ENCODE assay signal across 20 cellular contexts in the genomic region with DNA sequence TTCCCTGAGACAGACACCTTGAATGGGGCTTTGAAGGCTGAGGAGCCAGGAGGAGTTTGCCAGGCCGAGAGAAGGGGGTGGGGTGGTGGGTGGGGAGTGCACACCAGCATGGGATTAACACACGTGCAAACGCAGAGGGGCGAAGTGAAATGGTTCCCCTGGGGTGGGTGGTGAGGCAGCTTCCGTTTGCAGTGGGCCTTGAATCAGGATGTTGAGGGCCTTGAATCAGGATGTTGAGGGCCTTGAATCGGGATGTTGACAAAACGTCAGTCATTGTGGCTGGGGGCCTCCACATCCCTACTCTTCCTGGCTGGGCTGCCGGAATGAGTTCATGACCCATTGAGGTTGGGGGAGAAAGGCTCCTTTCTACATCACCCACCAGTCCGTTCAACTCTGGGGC. TPM values are rescaled to one million over a fixed set of nuclear protein-coding genes. Genes with fewer than 3 reads are reported as not detected.
DNase-seq lines count a peak whose midpoint lies in the region; ATAC-seq and TF ChIP-seq lines count a peak whose summit lies in the region.
"Had no signal": no experiment of that assay in that cellular context is flagged by ENCODE, and none has a peak within 500 bp of the region (broad histone marks: within the 10 kb centered on the region; RNA-seq: fewer than 3 reads in every experiment).

No MANE protein-coding gene starts in this region.

- H3K36me3 ChIP-seq in CD4-positive, alpha-beta memory T cell (ENCODE audit: insufficient read depth, low read length): peaks cover 33% of the 10 kb centered on the region
- H3K36me3 ChIP-seq in MM.1S (replicated peaks; ENCODE audit: insufficient read depth, low read length): peaks cover 22% of the 10 kb centered on the region
- peaks cover 5 to 62% (median 14%) of the 10 kb centered on the region in 3 experiments for H3K36me3 ChIP-seq in naive thymus-derived CD4-positive, alpha-beta T cell (ENCODE audit: control insufficient read depth in 2 of 3, insufficient read depth in 3 of 3, low read length in 3 of 3)

- TF ChIP-seq CTCF in MM.1S (IDR thresholded peaks at IDR 0.05; ENCODE audit: low read length): no peak

- H3K9ac ChIP-seq in MM.1S (ENCODE audit: low read length): no peak overlapping the region
- H3K9ac ChIP-seq: parathyroid adenoma had no signal

- H3K4me2 ChIP-seq in MM.1S (ENCODE audit: low read depth, low read length): peak overlapping the region; percentile 59; the same call in 1 of the 2 replicates
- H3K4me2 ChIP-seq: PC-9 had no signal

- H3K4me1 ChIP-seq in CD4-positive, alpha-beta memory T cell (ENCODE audit: insufficient read depth, low read length): peaks cover 99% of the 10 kb centered on the region
- H3K4me1 ChIP-seq in MM.1S (ENCODE audit: low read length): peaks cover 83% of the 10 kb centered on the region
- H3K4me1 ChIP-seq in naive thymus-derived CD4-positive, alpha-beta T cell (ENCODE audit: control insufficient read depth in 2 of 2, insufficient read depth in 2 of 2, low read length in 2 of 2): peaks cover 74 to 84% of the 10 kb centered on the region in 2 donors
- H3K4me1 ChIP-seq: parathyroid adenoma had no signal

- H4K20me1 ChIP-seq in MM.1S (ENCODE audit: insufficient read depth, low read length): no peaks in the 10 kb centered on the region

- no peaks in the 10 kb centered on the region for H3K27me3 Mint-ChIP-seq in CD4-positive, alpha-beta memory T cell
- no peaks in the 10 kb centered on the region for H3K27me3 Mint-ChIP-seq in central memory CD8-positive, alpha-beta T cell
- H3K27me3 Mint-ChIP-seq in naive thymus-derived CD4-positive, alpha-beta T cell: no peaks in the 10 kb centered on the region
- H3K27me3 Mint-ChIP-seq: activated CD4-positive, alpha-beta T cell treated with anti-CD3 and anti-CD28 coated beads, Interleukin-2, amount 10 ng/mL, durations not matched to agents 24 days and 14 days had no signal

- H3K9me2 ChIP-seq in MM.1S (replicated peaks; ENCODE audit: insufficient read depth, low read length): no peaks in the 10 kb centered on the region

- H3K4me3 Mint-ChIP-seq in CD4-positive, alpha-beta memory T cell: peak overlapping the region in 7 of 8 donors; percentile 2 to 98 (median 43)
- H3K4me3 Mint-ChIP-seq in central memory CD8-positive, alpha-beta T cell: no peak overlapping the region
- H3K4me3 Mint-ChIP-seq in naive thymus-derived CD4-positive, alpha-beta T cell: peak overlapping the region in 9 of 10 donors; percentile 17 to 99 (median 70)
- H3K4me3 Mint-ChIP-seq: activated CD4-positive, alpha-beta T cell treated with anti-CD3 and anti-CD28 coated beads, Interleukin-2, amount 10 ng/mL, durations not matched to agents 24 days and 14 days; activated T-cell treated with anti-CD3 and anti-CD28 coated beads, Interleukin-2, amount 50 U/mL, for 4 hours had no signal

- H3F3A ChIP-seq in MM.1S (ENCODE audit: insufficient read depth, low read length): peaks cover 34% of the 10 kb centered on the region

- H3K27ac ChIP-seq in CD4-positive, alpha-beta memory T cell (ENCODE audit: low read depth, low read length): peak overlapping the region; percentile 66
- peak overlapping the region; percentile 90; the same call in 1 of the 2 replicates for H3K27ac ChIP-seq in MM.1S (ENCODE audit: low read length)
- peak overlapping the region; percentile 83 for H3K27ac ChIP-seq in naive thymus-derived CD4-positive, alpha-beta T cell (ENCODE audit: low read depth, low read length)
- H3K27ac ChIP-seq: parathyroid adenoma, PC-9, SK-N-MC, thoracic aorta had no signal

- H3K9me3 Mint-ChIP-seq in CD4-positive, alpha-beta memory T cell: no peaks in the 10 kb centered on the region
- H3K9me3 Mint-ChIP-seq in central memory CD8-positive, alpha-beta T cell: no peaks in the 10 kb centered on the region
- H3K9me3 Mint-ChIP-seq in naive thymus-derived CD4-positive, alpha-beta T cell: peaks cover 0 to 2% (median 0%) of the 10 kb centered on the region in 11 donors
- H3K9me3 Mint-ChIP-seq: activated CD4-positive, alpha-beta T cell treated with anti-CD3 and anti-CD28 coated beads, Interleukin-2, amount 10 ng/mL, durations not matched to agents 24 days and 14 days; activated T-cell treated with anti-CD3 and anti-CD28 coated beads, Interleukin-2, amount 50 U/mL, for 4 hours had no signal

- H3K27me3 ChIP-seq in CD4-positive, alpha-beta memory T cell (ENCODE audit: insufficient read depth, low read length): no peaks in the 10 kb centered on the region
- no peaks in the 10 kb centered on the region for H3K27me3 ChIP-seq in MM.1S (replicated peaks; ENCODE audit: insufficient read depth, low read length)
- no peaks in the 10 kb centered on the region for H3K27me3 ChIP-seq in naive thymus-derived CD4-positive, alpha-beta T cell (ENCODE audit: control insufficient read depth in 2 of 2, insufficient read depth in 2 of 2, low read length in 2 of 2)

- H3K79me2 ChIP-seq in MM.1S (ENCODE audit: low read length): peaks cover 81% of the 10 kb centered on the region
- H3K79me2 ChIP-seq: parathyroid adenoma had no signal

- intact Hi-C loops in CD4-positive, alpha-beta memory T cell (cut with micrococcal nuclease): loop anchor here (5.0 kb wide), 2 partner anchors 58 to 257 kb away; partner anchors contain the start of gene MTFR1L
- intact Hi-C loops in naive thymus-derived CD4-positive, alpha-beta T cell (cut with micrococcal nuclease): loop anchor here in 1 of 2 donors (5.0 to 10.0 kb wide), 4 partner anchors 313 to 1145 kb away; partner anchors contain the start of genes NIPAL3, RSRP1, SRRM1 and STPG1

- peaks cover 51 to 75% of the 10 kb centered on the region in 2 donors for H3K36me3 Mint-ChIP-seq in CD4-positive, alpha-beta memory T cell
- peaks cover 23% of the 10 kb centered on the region for H3K36me3 Mint-ChIP-seq in central memory CD8-positive, alpha-beta T cell (ENCODE audit: insufficient read depth)
- H3K36me3 Mint-ChIP-seq in naive thymus-derived CD4-positive, alpha-beta T cell: peaks cover 12 to 52% (median 37%) of the 10 kb centered on the region in 5 donors

- CTCF ChIA-PET in CD4-positive, alpha-beta memory T cell (lab: Charles Lee; ENCODE audit: partially characterized antibody): no interaction called here
- CTCF ChIA-PET in naive thymus-derived CD4-positive, alpha-beta T cell (lab: Charles Lee): interaction anchor here (1.2 kb wide), 1 partner anchor 9 kb away, joined by 3 read pairs; no protein-coding TSS in a partner anchor

- ATAC-seq in central memory CD8-positive, alpha-beta T cell (replicated peaks; ENCODE audit: extremely low read depth, poor library complexity, severe bottlenecking): no peak
- no peak for ATAC-seq in naive thymus-derived CD4-positive, alpha-beta T cell
- ATAC-seq in GM18511 (IDR thresholded peaks at IDR 0.05; ENCODE audit: unreplicated experiment) (no peak), HG02588 (IDR thresholded peaks at IDR 0.05; ENCODE audit: unreplicated experiment) (no peak)
- ATAC-seq: activated T-cell treated with anti-CD3 and anti-CD28 coated beads, Interleukin-2, amount 50 U/mL, for 4 hours; left ventricle myocardium superior had no signal

- no peak overlapping the region for H2AFZ ChIP-seq in MM.1S (ENCODE audit: low read length)
- H2AFZ ChIP-seq: parathyroid adenoma, PC-9 had no signal

- no peak overlapping the region for H3K4me3 ChIP-seq in CD4-positive, alpha-beta memory T cell (ENCODE audit: low read length in 2 of 2)
- H3K4me3 ChIP-seq in MM.1S (ENCODE audit: low read length): no peak overlapping the region
- H3K4me3 ChIP-seq in naive thymus-derived CD4-positive, alpha-beta T cell (ENCODE audit: low read length): no peak overlapping the region
- H3K4me3 ChIP-seq: PC-9, SK-N-MC, thoracic aorta had no signal

- H3K9me3 ChIP-seq in CD4-positive, alpha-beta memory T cell (ENCODE audit: control insufficient read depth in 1 of 2, low read length in 2 of 2): no peaks in the 10 kb centered on the region
- H3K9me3 ChIP-seq in MM.1S (replicated peaks; ENCODE audit: insufficient read depth, low read length): no peaks in the 10 kb centered on the region
- H3K9me3 ChIP-seq in naive thymus-derived CD4-positive, alpha-beta T cell (ENCODE audit: control insufficient read depth in 2 of 3, low read length in 3 of 3): no peaks in the 10 kb centered on the region
- H3K9me3 ChIP-seq: thoracic aorta had no signal

- no peak for DNase-seq in CD4-positive, alpha-beta memory T cell
- DNase-seq in MM.1S: no peak
- DNase-seq in central memory CD8-positive, alpha-beta T cell (ENCODE audit: low spot score in 2 of 2): no peak
- peak in 1 of 9 donors; percentile 28 for DNase-seq in naive thymus-derived CD4-positive, alpha-beta T cell
- no peak for DNase-seq in NCI-H2107 treated with DMSO at 0.1 percent for 48 hours (lab: John Stamatoyannopoulos, UW; ENCODE audit: unreplicated experiment)
- DNase-seq: activated CD4-positive, alpha-beta T cell treated with anti-CD3 and anti-CD28 coated beads, Interleukin-2, amount 10 ng/mL, durations not matched to agents 24 days and 14 days; activated T-cell treated with anti-CD3 and anti-CD28 coated beads, Interleukin-2, amount 50 U/mL, for 4 hours; amniotic stem cell; DMS53; erythroblast; Karpas-422; left ventricle myocardium superior; NCI-H2171 treated with DMSO at 0.1 percent for 48 hours; NCI-H774; PC-9 had no signal

- H3K4me1 Mint-ChIP-seq in CD4-positive, alpha-beta memory T cell: peaks cover 65 to 100% (median 83%) of the 10 kb centered on the region in 4 donors
- H3K4me1 Mint-ChIP-seq in central memory CD8-positive, alpha-beta T cell: peaks cover 68% of the 10 kb centered on the region
- H3K4me1 Mint-ChIP-seq in naive thymus-derived CD4-positive, alpha-beta T cell: peaks cover 56 to 89% (median 69%) of the 10 kb centered on the region in 7 donors

- H3K27ac Mint-ChIP-seq in CD4-positive, alpha-beta memory T cell: peak overlapping the region; percentile 75 to 98 (median 95)
- peak overlapping the region; percentile 49 for H3K27ac Mint-ChIP-seq in central memory CD8-positive, alpha-beta T cell (ENCODE audit: low read depth)
- peak overlapping the region in 8 of 9 donors; percentile 90 to 99 (median 98) for H3K27ac Mint-ChIP-seq in naive thymus-derived CD4-positive, alpha-beta T cell
- H3K27ac Mint-ChIP-seq: activated CD4-positive, alpha-beta T cell treated with anti-CD3 and anti-CD28 coated beads, Interleukin-2, amount 10 ng/mL, durations not matched to agents 24 days and 14 days had no signal

- POLR2A ChIA-PET in CD4-positive, alpha-beta memory T cell (lab: Charles Lee; ENCODE audit: partially characterized antibody): interaction anchor here (1.1 to 24.3 kb wide), 3 partner anchors 4 to 260 kb away, joined by 3 to 615 read pairs (median 615); partner anchors contain the start of genes LDLRAP1 and MTFR1L
- POLR2A ChIA-PET in naive thymus-derived CD4-positive, alpha-beta T cell (lab: Charles Lee): interaction anchor here (7.3 to 15.3 kb wide), 2 partner anchors 8 to 15 kb away, joined by 137 to 442 read pairs; partner anchors contain the start of gene LDLRAP1

RNA-seq across cellular contexts. Expression of gene LDLRAP1, which starts 16.6 kb away (rescaled TPM):
- 100 to 1,000 TPM; 201 to 210 TPM for total RNA-seq in CD4-positive, alpha-beta memory T cell
- 100 to 1,000 TPM; 233 to 306 TPM for polyA plus RNA-seq in CD4-positive, alpha-beta memory T cell
- total RNA-seq in naive thymus-derived CD4-positive, alpha-beta T cell: 100 to 1,000 TPM in 4 of 5 experiments, 10 to 100 TPM in 1; 28.1 to 364 (median 159) TPM
- 100 to 1,000 TPM; 301 to 853 TPM for polyA plus RNA-seq in naive thymus-derived CD4-positive, alpha-beta T cell

RNA-seq across cellular contexts. Expression of gene MAN1C1, which starts 56.6 kb away (rescaled TPM):
- 10 to 100 TPM; 42.6 to 45.1 TPM for total RNA-seq in CD4-positive, alpha-beta memory T cell
- polyA plus RNA-seq in CD4-positive, alpha-beta memory T cell: 10 to 100 TPM in 1 of 2 donors, 1 to 10 TPM in 1; 3.6 to 10.4 TPM
- total RNA-seq in naive thymus-derived CD4-positive, alpha-beta T cell: 10 to 100 TPM; 28.8 to 85.5 (median 69.9) TPM
- 10 to 100 TPM; 16.0 to 30.4 TPM for polyA plus RNA-seq in naive thymus-derived CD4-positive, alpha-beta T cell
